Comparison of ENCODE assay signal across 19 cellular contexts in genomic region chr11:124778281-124778680, GRCh38. TPM values are rescaled to one million over a fixed set of nuclear protein-coding genes. Genes with fewer than 3 reads are reported as not detected.
DNase-seq lines count a peak whose midpoint lies in the region; ATAC-seq, FAIRE-seq and TF ChIP-seq lines count a peak whose summit lies in the region.
"Had no signal": no experiment of that assay in that cellular context is flagged by ENCODE, and none has a peak within 500 bp of the region (broad histone marks: within the 10 kb centered on the region; RNA-seq: fewer than 3 reads in every experiment).

No MANE protein-coding gene starts in this region.

- no peaks in the 10 kb centered on the region for H3K36me3 Mint-ChIP-seq in natural killer cell
- H3K36me3 Mint-ChIP-seq in activated naive CD8-positive, alpha-beta T cell treated with anti-CD3 and anti-CD28 coated beads, Interleukin-2, amount 50 U/mL, for 24 hours (ENCODE audit: low read depth) = peaks cover 9% of the 10 kb centered on the region

- TF ChIP-seq POLR2A in HepG2 (IDR thresholded peaks at IDR 0.05; ENCODE audit: insufficient read depth in 1 of 2, low read depth in 2 of 2, low read length in 2 of 2) = no peak

- CTCF ChIA-PET in HepG2 (lab: Yijun Ruan, JAX; ENCODE audit: low intra/inter-chr PET ratio, low total read pairs) = interaction anchor here (1.3 to 2.2 kb wide), 2 partner anchors 15 to 109 kb away, joined by 4 to 12 read pairs; partner anchors contain the start of gene ESAM

- intact Hi-C loops in left ventricle myocardium inferior (cut with micrococcal nuclease) = no loop called here
- intact Hi-C loops in Right ventricle myocardium inferior (cut with DNase I) = no loop called here
- intact Hi-C loops in HepG2 (cut with micrococcal nuclease; ENCODE audit: unreplicated experiment) = loop anchor here (2.0 kb wide), 1 partner anchor 15 kb away; the partner anchor contains the start of gene ESAM
- intact Hi-C loops in natural killer cell (cut with micrococcal nuclease) = no loop called here

- DNase-seq in left ventricle myocardium inferior (no peak), Right ventricle myocardium inferior (ENCODE audit: missing footprints) (no peak), cardiac fibroblast (ENCODE audit: low read depth in 2 of 2) (no peak), HepG2 (ENCODE audit: low spot score) (no peak), natural killer cell (no peak), inferior parietal cortex (ENCODE audit: extremely low spot score) (no peak)
- no peak for DNase-seq in activated naive CD8-positive, alpha-beta T cell treated with anti-CD3 and anti-CD28 coated beads, Interleukin-2, amount 50 U/mL, for 24 hours
- DNase-seq in stimulated activated naive CD8-positive, alpha-beta T cell treated with anti-CD3 and anti-CD28 coated beads, Interleukin-15, amount 100 ng/mL, for 72 hours = no peak
- DNase-seq: activated naive CD4-positive, alpha-beta T cell; GM23248; left ventricle myocardium superior; NCI-H1694 treated with DMSO at 0.1 percent for 48 hours; NCI-H526 treated with DMSO at 0.1 percent for 48 hours; SJCRH30 had no signal

- TF ChIP-seq EP300 in HepG2 (IDR thresholded peaks at IDR 0.05; ENCODE audit: low read depth in 2 of 2, low read length in 2 of 2) (no peak), HepG2 (CRISPR knock-in tag; IDR thresholded peaks at IDR 0.05; ENCODE audit: borderline replicate concordance) (no peak)

- no peak for FAIRE-seq in HepG2 (lab: Jason Lieb, UNC)
- FAIRE-seq: D721Med, endothelial cell of umbilical vein had no signal

- H3K9me3 ChIP-seq in left ventricle myocardium inferior (replicated peaks) = no peaks in the 10 kb centered on the region
- H3K9me3 ChIP-seq in HepG2 (ENCODE audit: low read length) = no peaks in the 10 kb centered on the region
- H3K9me3 ChIP-seq: neutrophil, SJCRH30 had no signal

- peaks cover 14 to 16% of the 10 kb centered on the region in 2 donors for H3K4me1 Mint-ChIP-seq in natural killer cell
- peaks cover 14% of the 10 kb centered on the region for H3K4me1 Mint-ChIP-seq in activated naive CD8-positive, alpha-beta T cell treated with anti-CD3 and anti-CD28 coated beads, Interleukin-2, amount 50 U/mL, for 24 hours
- H3K4me1 Mint-ChIP-seq in stimulated activated naive CD8-positive, alpha-beta T cell treated with anti-CD3 and anti-CD28 coated beads, Interleukin-15, amount 100 ng/mL, for 72 hours = peaks cover 25% of the 10 kb centered on the region

- no peaks in the 10 kb centered on the region for H3K79me2 ChIP-seq in HepG2 (ENCODE audit: insufficient read depth, low read length)

- TF ChIP-seq RAD21 in HepG2 (CRISPR knock-in tag; IDR thresholded peaks at IDR 0.05) = no peak

- H4K20me1 ChIP-seq in HepG2 (ENCODE audit: insufficient read depth, low read length) = no peaks in the 10 kb centered on the region

- in situ Hi-C loops in HepG2 (cut with HindIII; ENCODE audit: extremely low pct_ligation_motif_present, low pct_unique_long_range_greater_than_20kb) = no loop called here

- H3K27me3 Mint-ChIP-seq in natural killer cell (ENCODE audit: low read depth in 2 of 2) = no peaks in the 10 kb centered on the region
- no peaks in the 10 kb centered on the region for H3K27me3 Mint-ChIP-seq in activated naive CD8-positive, alpha-beta T cell treated with anti-CD3 and anti-CD28 coated beads, Interleukin-2, amount 50 U/mL, for 24 hours
- H3K27me3 Mint-ChIP-seq in stimulated activated naive CD8-positive, alpha-beta T cell treated with anti-CD3 and anti-CD28 coated beads, Interleukin-15, amount 100 ng/mL, for 72 hours = no peaks in the 10 kb centered on the region

- no TSS peak for BruUV-seq in HepG2 (replicated peaks; lab: Mats Ljungman, UMichigan)

- no peak overlapping the region for H2AFZ ChIP-seq in HepG2 (ENCODE audit: low read length)
- H2AFZ ChIP-seq: GM23248 had no signal

- H3K27ac ChIP-seq in left ventricle myocardium inferior (replicated peaks) = no peak overlapping the region
- H3K27ac ChIP-seq in HepG2 (ENCODE audit: extremely low read length, insufficient read depth, low read length) = no peak overlapping the region
- H3K27ac ChIP-seq: GM23248, KMS-11, neutrophil, SJCRH30 had no signal

- WGBS in HepG2 (ENCODE audit: low lambda C conversion rate) = 75% methylated on average over 2 of the region's 2 CpGs

- peak; percentile 20 for TF ChIP-seq CTCF in left ventricle myocardium inferior (IDR thresholded peaks at IDR 0.05; ENCODE audit: borderline replicate concordance)
- peak; percentile 27 for TF ChIP-seq CTCF in cardiac fibroblast (IDR thresholded peaks at IDR 0.05; ENCODE audit: low read depth, low read length)
- TF ChIP-seq CTCF in HepG2 (CRISPR knock-in tag; IDR thresholded peaks at IDR 0.05) = no peak
- TF ChIP-seq CTCF in natural killer cell (IDR thresholded peaks at IDR 0.05) = no peak

- H3K9ac ChIP-seq in HepG2 (ENCODE audit: insufficient read depth, low read depth, low read length) = no peak overlapping the region
- H3K9ac ChIP-seq: GM23248, KMS-11 had no signal

- H3K4me1 ChIP-seq in left ventricle myocardium inferior = peaks cover 6% of the 10 kb centered on the region
- no peaks in the 10 kb centered on the region for H3K4me1 ChIP-seq in HepG2 (ENCODE audit: insufficient read depth, low read length)
- H3K4me1 ChIP-seq: SJCRH30 had no signal

- POLR2A ChIA-PET in HepG2 (lab: Yijun Ruan, JAX) = interaction anchor here (1.4 kb wide), 1 partner anchor 32 kb away, joined by 4 read pairs; no protein-coding TSS in a partner anchor

- H3K4me2 ChIP-seq in HepG2 (ENCODE audit: low read depth, low read length) = no peak overlapping the region
- H3K4me2 ChIP-seq: KMS-11 had no signal

- no peak overlapping the region for H3K4me3 Mint-ChIP-seq in natural killer cell
- no peak overlapping the region for H3K4me3 Mint-ChIP-seq in activated naive CD8-positive, alpha-beta T cell treated with anti-CD3 and anti-CD28 coated beads, Interleukin-2, amount 50 U/mL, for 24 hours
- no peak overlapping the region for H3K4me3 Mint-ChIP-seq in stimulated activated naive CD8-positive, alpha-beta T cell treated with anti-CD3 and anti-CD28 coated beads, Interleukin-15, amount 100 ng/mL, for 72 hours

- ATAC-seq in Right ventricle myocardium inferior (no peak), HepG2 (no peak), natural killer cell (no peak)
- ATAC-seq in activated naive CD8-positive, alpha-beta T cell treated with anti-CD3 and anti-CD28 coated beads, Interleukin-2, amount 50 U/mL, for 24 hours = no peak
- ATAC-seq in stimulated activated naive CD8-positive, alpha-beta T cell treated with anti-CD3 and anti-CD28 coated beads, Interleukin-15, amount 100 ng/mL, for 72 hours = no peak
- ATAC-seq: left ventricle myocardium superior had no signal

- no peaks in the 10 kb centered on the region for H3K27me3 ChIP-seq in left ventricle myocardium inferior (ENCODE audit: low read depth)
- no peaks in the 10 kb centered on the region for H3K27me3 ChIP-seq in HepG2 (ENCODE audit: control insufficient read depth in 1 of 2, insufficient read depth in 2 of 2, low read length in 2 of 2)
- H3K27me3 ChIP-seq: neutrophil, SJCRH30 had no signal

- H3K4me3 ChIP-seq in left ventricle myocardium inferior (no peak overlapping the region), cardiac fibroblast (replicated peaks in 1 of 2; ENCODE audit: low read depth in 2 of 2, low read length in 2 of 2) (no peak overlapping the region), HepG2 (replicated peaks in 1 of 3; ENCODE audit: insufficient read depth in 1 of 3, low read depth in 2 of 3, low read length in 3 of 3) (no peak overlapping the region)
- H3K4me3 ChIP-seq: GM23248, SJCRH30 had no signal

- no peaks in the 10 kb centered on the region for H3K9me3 Mint-ChIP-seq in natural killer cell
- H3K9me3 Mint-ChIP-seq in activated naive CD8-positive, alpha-beta T cell treated with anti-CD3 and anti-CD28 coated beads, Interleukin-2, amount 50 U/mL, for 24 hours = no peaks in the 10 kb centered on the region
- no peaks in the 10 kb centered on the region for H3K9me3 Mint-ChIP-seq in stimulated activated naive CD8-positive, alpha-beta T cell treated with anti-CD3 and anti-CD28 coated beads, Interleukin-15, amount 100 ng/mL, for 72 hours

- no peak overlapping the region for H3K27ac Mint-ChIP-seq in natural killer cell
- no peak overlapping the region for H3K27ac Mint-ChIP-seq in activated naive CD8-positive, alpha-beta T cell treated with anti-CD3 and anti-CD28 coated beads, Interleukin-2, amount 50 U/mL, for 24 hours
- H3K27ac Mint-ChIP-seq in stimulated activated naive CD8-positive, alpha-beta T cell treated with anti-CD3 and anti-CD28 coated beads, Interleukin-15, amount 100 ng/mL, for 72 hours = no peak overlapping the region

- H3K36me3 ChIP-seq in left ventricle myocardium inferior (peaks cover 19% of the 10 kb centered on the region), HepG2 (replicated peaks in 1 of 2; ENCODE audit: control insufficient read depth in 1 of 2, insufficient read depth in 2 of 2, low read length in 2 of 2) (peaks cover 0 to 4% of the 10 kb centered on the region in 2 experiments; a peak in 1 of 5 replicates)
- H3K36me3 ChIP-seq: neutrophil had no signal

RNA-seq across cellular contexts. Expression of gene ESAM, which starts 16.2 kb away (rescaled TPM):
- total RNA-seq in left ventricle myocardium inferior (40.0 TPM), Right ventricle myocardium inferior (43.1 TPM), HepG2 (2016; rRNA removed; fragmentation: Illumina TruSeq; extraction: Trizol) (0.48 and 1.2 TPM in 2 replicates), natural killer cell (1 to 10 TPM; 1.2 to 2.2 (median 1.5) TPM)
- total RNA-seq in HepG2 (2016; cell fraction: cytosol; rRNA removed; fragmentation: Illumina TruSeq; extraction: Trizol; ENCODE audit: low read depth) = 0.44 and 0.51 TPM in 2 replicates
- 0.33 and 1.5 TPM in 2 replicates for total RNA-seq in HepG2 (2016; cell fraction: insoluble cytoplasmic fraction; rRNA removed; fragmentation: Illumina TruSeq; extraction: Trizol)
- 0.65 and 0.80 TPM in 2 replicates for total RNA-seq in HepG2 (2016; cell fraction: membrane; rRNA removed; fragmentation: Illumina TruSeq; extraction: Trizol)
- total RNA-seq in HepG2 (2016; cell fraction: nucleus; rRNA removed; fragmentation: Illumina TruSeq; extraction: Trizol) = 1.5 and 1.9 TPM in 2 replicates
- 6.3 and 6.8 TPM in 2 replicates for polyA plus RNA-seq in HepG2 (2011; rRNA removed)
- 2.8 and 4.8 TPM in 2 replicates for polyA plus RNA-seq in HepG2 (2011; cell fraction: cytosol; rRNA removed)
- 5.1 and 7.8 TPM in 2 replicates for polyA plus RNA-seq in HepG2 (2011; cell fraction: nucleus; rRNA removed)
- polyA plus RNA-seq in HepG2 (2012) = 0.59 and 0.89 TPM in 2 replicates
- 0.98 and 1.0 TPM in 2 replicates for polyA plus RNA-seq in HepG2 (2016; cell fraction: cytosol; fragmentation: Illumina TruSeq; extraction: Trizol; ENCODE audit: low read depth)
- 0.95 and 1.4 TPM in 2 replicates for polyA plus RNA-seq in HepG2 (2016; cell fraction: insoluble cytoplasmic fraction; fragmentation: Illumina TruSeq; extraction: Trizol; ENCODE audit: low read depth)
- 0.85 and 1.4 TPM in 2 replicates for polyA plus RNA-seq in HepG2 (2016; cell fraction: membrane; fragmentation: Illumina TruSeq; extraction: Trizol; ENCODE audit: low read depth)
- 2.5 and 3.0 TPM in 2 replicates for polyA plus RNA-seq in HepG2 (2016; cell fraction: nucleus; fragmentation: Illumina TruSeq; extraction: Trizol; ENCODE audit: insufficient read depth, low read depth)
- polyA minus RNA-seq in HepG2 (2011; rRNA and poly(A)+ RNA removed; ENCODE audit: low replicate concordance) = 3.0 and 4.4 TPM in 2 replicates
- polyA minus RNA-seq in HepG2 (2011; cell fraction: cytosol; rRNA and poly(A)+ RNA removed) = 1.8 and 2.2 TPM in 2 replicates
- 1.9 and 3.0 TPM in 2 replicates for polyA minus RNA-seq in HepG2 (2011; cell fraction: nucleus; rRNA and poly(A)+ RNA removed)
- total RNA-seq: GM23248 had no signal
- polyA plus RNA-seq: GM23248 had no signal

RNA-seq across cellular contexts. Expression of gene MSANTD2, which starts 21.9 kb away (rescaled TPM):
- 2.7 TPM for total RNA-seq in left ventricle myocardium inferior
- total RNA-seq in Right ventricle myocardium inferior = 3.8 TPM
- 6.8 and 10.1 TPM in 2 replicates for total RNA-seq in HepG2 (2016; rRNA removed; fragmentation: Illumina TruSeq; extraction: Trizol)
- total RNA-seq in HepG2 (2016; cell fraction: cytosol; rRNA removed; fragmentation: Illumina TruSeq; extraction: Trizol; ENCODE audit: low read depth) = 2.0 and 2.6 TPM in 2 replicates
- total RNA-seq in HepG2 (2016; cell fraction: insoluble cytoplasmic fraction; rRNA removed; fragmentation: Illumina TruSeq; extraction: Trizol) = 5.6 and 10.3 TPM in 2 replicates
- total RNA-seq in HepG2 (2016; cell fraction: membrane; rRNA removed; fragmentation: Illumina TruSeq; extraction: Trizol) = 4.5 and 5.1 TPM in 2 replicates
- total RNA-seq in HepG2 (2016; cell fraction: nucleus; rRNA removed; fragmentation: Illumina TruSeq; extraction: Trizol) = 15.8 and 18.9 TPM in 2 replicates
- 7.5 and 8.7 TPM in 2 replicates for polyA plus RNA-seq in HepG2 (2011; rRNA removed)
- polyA plus RNA-seq in HepG2 (2011; cell fraction: cytosol; rRNA removed) = 2.1 and 2.7 TPM in 2 replicates
- 19.4 and 25.6 TPM in 2 replicates for polyA plus RNA-seq in HepG2 (2011; cell fraction: nucleus; rRNA removed)
- polyA plus RNA-seq in HepG2 (2012) = 6.6 and 7.1 TPM in 2 replicates
- polyA plus RNA-seq in HepG2 (2016; cell fraction: cytosol; fragmentation: Illumina TruSeq; extraction: Trizol; ENCODE audit: low read depth) = 1.8 and 2.2 TPM in 2 replicates
- 7.1 and 7.6 TPM in 2 replicates for polyA plus RNA-seq in HepG2 (2016; cell fraction: insoluble cytoplasmic fraction; fragmentation: Illumina TruSeq; extraction: Trizol; ENCODE audit: low read depth)
- 3.7 and 3.8 TPM in 2 replicates for polyA plus RNA-seq in HepG2 (2016; cell fraction: membrane; fragmentation: Illumina TruSeq; extraction: Trizol; ENCODE audit: low read depth)
- 45.5 and 49.8 TPM in 2 replicates for polyA plus RNA-seq in HepG2 (2016; cell fraction: nucleus; fragmentation: Illumina TruSeq; extraction: Trizol; ENCODE audit: insufficient read depth, low read depth)
- polyA minus RNA-seq in HepG2 (2011; rRNA and poly(A)+ RNA removed; ENCODE audit: low replicate concordance) = 1.6 and 4.0 TPM in 2 replicates
- 2.7 and 4.0 TPM in 2 replicates for polyA minus RNA-seq in HepG2 (2011; cell fraction: cytosol; rRNA and poly(A)+ RNA removed)
- 14.8 and 19.6 TPM in 2 replicates for polyA minus RNA-seq in HepG2 (2011; cell fraction: nucleus; rRNA and poly(A)+ RNA removed)
- total RNA-seq in natural killer cell = 10 to 100 TPM; 10.1 to 14.1 (median 13.3) TPM

RNA-seq across cellular contexts. Expression of gene VSIG2, which starts 26.2 kb away (rescaled TPM):
- total RNA-seq in left ventricle myocardium inferior (1.2 TPM), Right ventricle myocardium inferior (0.70 TPM), HepG2 (2016; rRNA removed; fragmentation: Illumina TruSeq; extraction: Trizol) (0.46 and 0.80 TPM in 2 replicates), natural killer cell (not detected)
- 0.44 and 0.71 TPM in 2 replicates for total RNA-seq in HepG2 (2016; cell fraction: cytosol; rRNA removed; fragmentation: Illumina TruSeq; extraction: Trizol; ENCODE audit: low read depth)
- total RNA-seq in HepG2 (2016; cell fraction: insoluble cytoplasmic fraction; rRNA removed; fragmentation: Illumina TruSeq; extraction: Trizol) = 0.16 and 0.37 TPM in 2 replicates
- 0.49 and 0.62 TPM in 2 replicates for total RNA-seq in HepG2 (2016; cell fraction: membrane; rRNA removed; fragmentation: Illumina TruSeq; extraction: Trizol)
- total RNA-seq in HepG2 (2016; cell fraction: nucleus; rRNA removed; fragmentation: Illumina TruSeq; extraction: Trizol) = 0.66 and 0.68 TPM in 2 replicates
- polyA plus RNA-seq in HepG2 (2011; rRNA removed) = 2.7 and 3.5 TPM in 2 replicates
- polyA plus RNA-seq in HepG2 (2011; cell fraction: cytosol; rRNA removed) = 2.0 and 3.1 TPM in 2 replicates
- 3.6 and 3.8 TPM in 2 replicates for polyA plus RNA-seq in HepG2 (2011; cell fraction: nucleus; rRNA removed)
- 0.79 and 1.0 TPM in 2 replicates for polyA plus RNA-seq in HepG2 (2012)
- polyA plus RNA-seq in HepG2 (2016; cell fraction: cytosol; fragmentation: Illumina TruSeq; extraction: Trizol; ENCODE audit: low read depth) = 0.61 and 0.80 TPM in 2 replicates
- polyA plus RNA-seq in HepG2 (2016; cell fraction: insoluble cytoplasmic fraction; fragmentation: Illumina TruSeq; extraction: Trizol; ENCODE audit: low read depth) = 0.58 TPM in 1 of 2 replicates, not detected in the other
- polyA plus RNA-seq in HepG2 (2016; cell fraction: membrane; fragmentation: Illumina TruSeq; extraction: Trizol; ENCODE audit: low read depth) = 0.61 and 0.72 TPM in 2 replicates
- 0.99 and 1.3 TPM in 2 replicates for polyA plus RNA-seq in HepG2 (2016; cell fraction: nucleus; fragmentation: Illumina TruSeq; extraction: Trizol; ENCODE audit: insufficient read depth, low read depth)
- 2.1 TPM in 1 of 2 replicates, not detected in the other for polyA minus RNA-seq in HepG2 (2011; rRNA and poly(A)+ RNA removed; ENCODE audit: low replicate concordance)
- 0.49 TPM in 1 of 2 replicates, not detected in the other for polyA minus RNA-seq in HepG2 (2011; cell fraction: cytosol; rRNA and poly(A)+ RNA removed)
- polyA minus RNA-seq in HepG2 (2011; cell fraction: nucleus; rRNA and poly(A)+ RNA removed) = 0.39 TPM in 1 of 2 replicates, not detected in the other
- total RNA-seq: GM23248, SJCRH30, skeletal muscle tissue had no signal
- polyA plus RNA-seq: GM23248 had no signal

RNA-seq across cellular contexts. Expression of gene NRGN, which starts 38.5 kb away (rescaled TPM):
- total RNA-seq in left ventricle myocardium inferior = 5.0 TPM
- total RNA-seq in Right ventricle myocardium inferior = 6.4 TPM
- total RNA-seq in HepG2 (2016; rRNA removed; fragmentation: Illumina TruSeq; extraction: Trizol) = 0.18 TPM in 1 of 2 replicates, not detected in the other
- not detected in 2 replicates for total RNA-seq in HepG2 (2016; cell fraction: cytosol; rRNA removed; fragmentation: Illumina TruSeq; extraction: Trizol; ENCODE audit: low read depth)
- 0.19 TPM in 1 of 2 replicates, not detected in the other for total RNA-seq in HepG2 (2016; cell fraction: insoluble cytoplasmic fraction; rRNA removed; fragmentation: Illumina TruSeq; extraction: Trizol)
- total RNA-seq in HepG2 (2016; cell fraction: membrane; rRNA removed; fragmentation: Illumina TruSeq; extraction: Trizol) = not detected in 2 replicates
- total RNA-seq in HepG2 (2016; cell fraction: nucleus; rRNA removed; fragmentation: Illumina TruSeq; extraction: Trizol) = 0.34 and 0.47 TPM in 2 replicates
- polyA plus RNA-seq in HepG2 (2011; rRNA removed) = 0.12 and 0.22 TPM in 2 replicates
- polyA plus RNA-seq in HepG2 (2011; cell fraction: cytosol; rRNA removed) = 0.14 and 0.28 TPM in 2 replicates
- 0.97 and 1.5 TPM in 2 replicates for polyA plus RNA-seq in HepG2 (2011; cell fraction: nucleus; rRNA removed)
- polyA plus RNA-seq in HepG2 (2012) = 0.17 and 0.63 TPM in 2 replicates
- 0.25 and 0.49 TPM in 2 replicates for polyA plus RNA-seq in HepG2 (2016; cell fraction: cytosol; fragmentation: Illumina TruSeq; extraction: Trizol; ENCODE audit: low read depth)
- 0.46 and 0.95 TPM in 2 replicates for polyA plus RNA-seq in HepG2 (2016; cell fraction: insoluble cytoplasmic fraction; fragmentation: Illumina TruSeq; extraction: Trizol; ENCODE audit: low read depth)
- 0.40 and 0.63 TPM in 2 replicates for polyA plus RNA-seq in HepG2 (2016; cell fraction: membrane; fragmentation: Illumina TruSeq; extraction: Trizol; ENCODE audit: low read depth)
- polyA plus RNA-seq in HepG2 (2016; cell fraction: nucleus; fragmentation: Illumina TruSeq; extraction: Trizol; ENCODE audit: insufficient read depth, low read depth) = 0.44 and 0.90 TPM in 2 replicates
- polyA minus RNA-seq in HepG2 (2011; rRNA and poly(A)+ RNA removed; ENCODE audit: low replicate concordance) = 0.98 and 1.9 TPM in 2 replicates
- polyA minus RNA-seq in HepG2 (2011; cell fraction: cytosol; rRNA and poly(A)+ RNA removed) = not detected in 2 replicates
- not detected in 2 replicates for polyA minus RNA-seq in HepG2 (2011; cell fraction: nucleus; rRNA and poly(A)+ RNA removed)
- total RNA-seq in natural killer cell = 10 to 100 TPM; 11.1 to 70.9 (median 28.4) TPM
- total RNA-seq: skeletal muscle tissue had no signal

Comparison
In these comparisons a context has a peak if more than half of its experiments do, and no peak if none do; other contexts are left out.
1. CTCF ChIP-seq: peak in left ventricle myocardium inferior (single experiment) and cardiac fibroblast (single experiment); none in HepG2 (single experiment) and natural killer cell (single experiment).
2. RNA of gene ESAM, which starts 16.2 kb away (total RNA-seq): 43.1 TPM in Right ventricle myocardium inferior (single experiment) and 40.0 TPM in left ventricle myocardium inferior (single experiment); 1.2 to 2.2 TPM in natural killer cell and 0.33 to 1.9 TPM in HepG2; every median in the first group is over 10 times any median in the second.